2 cellular contexts compared by ENCODE assay signal in genomic region chr7:87465534-87465880, GRCh38. TPM values are rescaled to one million over a fixed set of nuclear protein-coding genes. Genes with fewer than 3 reads are reported as not detected.
"Had no signal": no experiment of that assay in that cellular context is flagged by ENCODE, and none has a peak within 500 bp of the region (broad histone marks: within the 10 kb centered on the region; RNA-seq: fewer than 3 reads in every experiment).

No MANE protein-coding gene starts in this region.

RNA-seq across cellular contexts. Expression of gene ABCB4, which starts 10.0 kb away (rescaled TPM):
- total RNA-seq: lung microvascular endothelial cell had no signal
- polyA plus RNA-seq: naive thymus-derived CD4-positive, alpha-beta T cell had no signal
